1 cellular context compared by ENCODE assay signal in genomic region chr1:168096296-168097165, GRCh38.
TF ChIP-seq lines count a peak whose summit lies in the region.

No MANE protein-coding gene starts in this region.

TF ChIP-seq in H1, 55 proteins besides CTCF, POLR2A, EP300 and RAD21 (continued from another document):
- TF ChIP-seq USF2 (IDR thresholded peaks at IDR 0.05; ENCODE audit: low read length) (no peak), SIRT6 (IDR thresholded peaks at IDR 0.05; ENCODE audit: low read length) (no peak), RFX5 (IDR thresholded peaks at IDR 0.05; ENCODE audit: borderline replicate concordance, low read depth, low read length) (no peak), ATF3 (IDR thresholded peaks at IDR 0.05; ENCODE audit: insufficient read depth, low read depth, low read length) (no peak), FOSL1 (IDR thresholded peaks at IDR 0.05; ENCODE audit: insufficient read depth, low read depth, low read length) (no peak)
